22 cellular contexts compared by ENCODE assay signal in genomic region chr4:59248313-59248712, GRCh38.
"Had no signal": no experiment of that assay in that cellular context is flagged by ENCODE, and none has a peak within 500 bp of the region (broad histone marks: within the 10 kb centered on the region; RNA-seq: fewer than 3 reads in every experiment).

No MANE protein-coding gene starts in this region.

- DNase-seq: dermis blood vessel endothelial cell; dorsolateral prefrontal cortex; effector CD4-positive, alpha-beta T cell; effector memory CD4-positive, alpha-beta T cell; foreskin keratinocyte; heart left ventricle; hypothalamus; immature natural killer cell; islet precursor cell; left cardiac atrium; left ventricle myocardium inferior; lower lobe of right lung; mesenchymal stem cell; mucosa of descending colon; naive B cell had no signal

- H3K9me3 ChIP-seq: esophagus muscularis mucosa, gastroesophageal sphincter, lower lobe of right lung, mucosa of descending colon had no signal

- H3K27me3 ChIP-seq: dorsolateral prefrontal cortex, esophagus muscularis mucosa, foreskin keratinocyte, gastroesophageal sphincter, heart left ventricle, hepatocyte had no signal

- H3K4me1 ChIP-seq: esophagus muscularis mucosa, foreskin keratinocyte, gastroesophageal sphincter, heart left ventricle, left ventricle myocardium inferior, lower lobe of right lung had no signal

- ATAC-seq: foreskin keratinocyte, gastroesophageal sphincter, heart left ventricle, left cardiac atrium, lower lobe of right lung, mucosa of descending colon had no signal

- H3K27ac ChIP-seq: coronary artery, dorsolateral prefrontal cortex, esophagus muscularis mucosa, foreskin keratinocyte, gastroesophageal sphincter, heart left ventricle, hepatocyte, left ventricle myocardium inferior, lower lobe of right lung had no signal

- FAIRE-seq: colon, endothelial cell of umbilical vein, frontal cortex had no signal

- H3K79me2 ChIP-seq: hepatocyte had no signal

- H3K36me3 ChIP-seq: esophagus muscularis mucosa, gastroesophageal sphincter, heart left ventricle, left ventricle myocardium inferior, lower lobe of right lung had no signal

- H2AFZ ChIP-seq: hepatocyte had no signal

- H3K4me2 ChIP-seq: hepatocyte had no signal

- H3K4me3 ChIP-seq: coronary artery, dorsolateral prefrontal cortex, esophagus muscularis mucosa, gastroesophageal sphincter, heart left ventricle, hepatocyte, left ventricle myocardium inferior, lower lobe of right lung, mucosa of descending colon had no signal
